Comparison of ENCODE assay signal across 9 cellular contexts in the genomic region with DNA sequence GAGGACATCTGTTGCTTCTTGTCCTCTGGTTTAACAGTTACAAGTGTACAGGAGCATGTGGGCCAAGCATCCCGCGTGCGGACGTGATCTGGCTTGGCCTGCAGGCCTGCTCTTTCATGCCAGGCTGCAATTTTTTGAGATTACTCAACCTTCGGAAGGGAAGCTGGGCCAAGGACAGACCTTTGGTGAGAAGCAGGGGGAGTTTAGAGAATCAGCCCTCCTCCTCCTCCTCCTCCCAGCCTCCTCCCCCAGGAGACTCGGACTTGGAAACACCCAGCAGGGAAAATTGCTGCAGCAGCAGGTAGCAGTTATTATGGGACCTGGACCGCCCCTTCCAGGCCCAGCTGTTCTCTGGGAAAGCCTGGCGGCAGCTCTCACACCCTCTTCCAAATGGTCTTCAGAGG. TPM values are rescaled to one million over a fixed set of nuclear protein-coding genes. Genes with fewer than 3 reads are reported as not detected.
DNase-seq lines count a peak whose midpoint lies in the region; ATAC-seq and TF ChIP-seq lines count a peak whose summit lies in the region.
"Had no signal": no experiment of that assay in that cellular context is flagged by ENCODE, and none has a peak within 500 bp of the region (broad histone marks: within the 10 kb centered on the region; RNA-seq: fewer than 3 reads in every experiment).

No MANE protein-coding gene starts in this region.

- no TSS peak for BruUV-seq in PC-3 (replicated peaks; lab: Mats Ljungman, UMichigan)

- H3K36me3 Mint-ChIP-seq in nephron progenitor cell (ENCODE audit: low read depth), result no peaks in the 10 kb centered on the region

- no peak overlapping the region for H3K27ac Mint-ChIP-seq in nephron progenitor cell

- H3K36me3 ChIP-seq in PC-3 (ENCODE audit: low read depth, low read length) (no peaks in the 10 kb centered on the region), gastroesophageal sphincter (no peaks in the 10 kb centered on the region), sigmoid colon (no peaks in the 10 kb centered on the region)

- H4K20me1 ChIP-seq in PC-3 (ENCODE audit: low read length), result no peaks in the 10 kb centered on the region

- no peaks in the 10 kb centered on the region for H3K9me2 ChIP-seq in PC-3 (replicated peaks; ENCODE audit: low read length)

- TF ChIP-seq CTCF in PC-3 (conservative IDR thresholded peaks at IDR 0.05; ENCODE audit: low read depth, low read length), result no peak
- no peak for TF ChIP-seq CTCF in gastroesophageal sphincter (IDR thresholded peaks at IDR 0.05)
- TF ChIP-seq CTCF in sigmoid colon (IDR thresholded peaks at IDR 0.05), result no peak
- no peak for TF ChIP-seq CTCF in nephron progenitor cell (IDR thresholded peaks at IDR 0.05)
- TF ChIP-seq CTCF in GM10266 (IDR thresholded peaks at IDR 0.05; ENCODE audit: control insufficient read depth, insufficient read depth, low read depth, missing control alignments), result no peak

- H3K4me1 Mint-ChIP-seq in nephron progenitor cell, result peaks cover 39% of the 10 kb centered on the region

- TF ChIP-seq EP300 in gastroesophageal sphincter (IDR thresholded peaks at IDR 0.05), result no peak
- TF ChIP-seq EP300 in sigmoid colon (IDR thresholded peaks at IDR 0.05), result peak in 1 of 4 donors; percentile 40

- 0 out of 2 replicates have a peak overlapping the region, but pooled peaks have one; percentile 11 for H3K4me3 ChIP-seq in PC-3 (ENCODE audit: low read length)
- no peak overlapping the region for H3K4me3 ChIP-seq in gastroesophageal sphincter
- H3K4me3 ChIP-seq in sigmoid colon, result no peak overlapping the region

- WGBS in gastroesophageal sphincter (ENCODE audit: low coverage in 1 of 2), 2 donors, result 3% methylated on average over 5 of the region's 8 CpGs; no CpG with 5 or more reads in 1 of the 2 donors
- 65 to 74% methylated on average over 8 of the region's 8 CpGs for WGBS in sigmoid colon, 2 donors

- POLR2A ChIA-PET in PC-3 (lab: Charles Lee; ENCODE audit: unreplicated experiment), result no interaction called here

- DNase-seq in GM04504 (ENCODE audit: low read depth), result peak; percentile 89
- DNase-seq in PC-3, result peak; percentile 77
- peak; percentile 95 for DNase-seq in sigmoid colon
- DNase-seq in NCI-H128 (lab: John Stamatoyannopoulos, UW; ENCODE audit: unreplicated experiment), result no peak
- no peak for DNase-seq in nephron progenitor cell
- no peak for DNase-seq in GDM1 (lab: John Stamatoyannopoulos, UW)
- DNase-seq in GM10266 (ENCODE audit: extremely low spot score), result no peak

- peaks cover 6% of the 10 kb centered on the region for H3K9me3 Mint-ChIP-seq in nephron progenitor cell
- H3K9me3 Mint-ChIP-seq: neural crest cell had no signal

- ATAC-seq in PC-3 (peak; percentile 77), gastroesophageal sphincter (peak; percentile 93)

- H3K27ac ChIP-seq in PC-3 (ENCODE audit: low read length), result peak overlapping the region; percentile 52
- peak overlapping the region; percentile 26 to 79 (median 67) for H3K27ac ChIP-seq in gastroesophageal sphincter
- peak overlapping the region; percentile 67 to 86 (median 76) for H3K27ac ChIP-seq in sigmoid colon

- peak overlapping the region; percentile 76 for H2AFZ ChIP-seq in PC-3 (ENCODE audit: low read length)

- H3K9me3 ChIP-seq in PC-3 (ENCODE audit: low read length) (no peaks in the 10 kb centered on the region), gastroesophageal sphincter (no peaks in the 10 kb centered on the region), sigmoid colon (no peaks in the 10 kb centered on the region)

- H3K4me3 Mint-ChIP-seq in nephron progenitor cell, result no peak overlapping the region
- H3K4me3 Mint-ChIP-seq: neural crest cell had no signal

- H3K4me2 ChIP-seq in PC-3 (ENCODE audit: low read length), result peak overlapping the region; percentile 57

- CTCF ChIA-PET in PC-3 (lab: Charles Lee), result no interaction called here

- no peaks in the 10 kb centered on the region for H3K27me3 ChIP-seq in PC-3 (ENCODE audit: low read length)
- no peaks in the 10 kb centered on the region for H3K27me3 ChIP-seq in gastroesophageal sphincter
- H3K27me3 ChIP-seq in sigmoid colon, result no peaks in the 10 kb centered on the region

- TF ChIP-seq POLR2A in gastroesophageal sphincter (IDR thresholded peaks at IDR 0.05), result no peak
- no peak for TF ChIP-seq POLR2A in sigmoid colon (IDR thresholded peaks at IDR 0.05)

- H3F3A ChIP-seq in PC-3 (ENCODE audit: low read length, unreplicated experiment), result no peaks in the 10 kb centered on the region

- H3K79me2 ChIP-seq in PC-3 (ENCODE audit: low read length), result 0 out of 2 replicates have a peak, but pooled peaks cover 7% of the 10 kb centered on the region

- peak overlapping the region; percentile 33 for H3K9ac ChIP-seq in PC-3 (ENCODE audit: low read length)

- intact Hi-C loops in PC-3 (cut with micrococcal nuclease), result no loop called here
- intact Hi-C loops in sigmoid colon (cut with DNase I), result no loop called here

- H3K27me3 Mint-ChIP-seq in nephron progenitor cell (ENCODE audit: low read depth, poor library complexity), result peaks cover 44% of the 10 kb centered on the region

- H3K4me1 ChIP-seq in PC-3 (ENCODE audit: insufficient read depth, low read length), result peaks cover 25% of the 10 kb centered on the region
- peaks cover 9 to 38% (median 16%) of the 10 kb centered on the region in 3 donors for H3K4me1 ChIP-seq in gastroesophageal sphincter
- H3K4me1 ChIP-seq in sigmoid colon, result peaks cover 0 to 36% (median 26%) of the 10 kb centered on the region in 4 donors

RNA-seq across cellular contexts. Expression of gene KLHL36, which starts 5.1 kb away (rescaled TPM):
- total RNA-seq in PC-3 (2014; rRNA removed) (33.8 and 35.0 TPM in 2 replicates), gastroesophageal sphincter (100 to 1,000 TPM in 1 of 4 donors, 10 to 100 TPM in 3; 70.5 to 114 (median 80.5) TPM), sigmoid colon (10 to 100 TPM; 40.0 to 45.9 (median 43.3) TPM)
- 10 to 100 TPM; 14.4 to 30.6 (median 15.0) TPM for polyA plus RNA-seq in sigmoid colon

RNA-seq across cellular contexts. Expression of gene COTL1, which starts 25.3 kb away (rescaled TPM):
- total RNA-seq in PC-3 (2014; rRNA removed), result 408 and 465 TPM in 2 replicates
- total RNA-seq in gastroesophageal sphincter, result 10 to 100 TPM; 13.1 to 46.2 (median 37.3) TPM
- 10 to 100 TPM; 34.6 to 48.6 (median 37.8) TPM for total RNA-seq in sigmoid colon
- 100 to 1,000 TPM in 1 of 3 donors, 10 to 100 TPM in 2; 60.1 to 160 (median 96.6) TPM for polyA plus RNA-seq in sigmoid colon

RNA-seq across cellular contexts. Expression of gene USP10, which starts 56.6 kb away (rescaled TPM):
- total RNA-seq in PC-3 (2014; rRNA removed), result 50.4 and 62.3 TPM in 2 replicates
- 10 to 100 TPM; 49.1 to 70.2 (median 60.0) TPM for total RNA-seq in gastroesophageal sphincter
- total RNA-seq in sigmoid colon, result 10 to 100 TPM; 43.9 to 64.3 (median 53.1) TPM
- 10 to 100 TPM; 17.1 to 36.7 (median 31.2) TPM for polyA plus RNA-seq in sigmoid colon

Comparison
In these comparisons a context has a peak if more than half of its experiments do, and no peak if none do; other contexts are left out.
1. DNase-seq: peak in GM04504 (single experiment), PC-3 (single experiment) and sigmoid colon (single experiment); none in NCI-H128 (single experiment), nephron progenitor cell (single experiment), GDM1 (single experiment) and GM10266 (single experiment).
2. Peak in every context shown above with its lines, with median percentiles within 50 percentile points of each other: H3K27ac ChIP-seq.